In genomic region chr14:69152944-69153847, GRCh38 we compare ENCODE assay signal across 8 cellular contexts. TPM values are rescaled to one million over a fixed set of nuclear protein-coding genes. Genes with fewer than 3 reads are reported as not detected.
DNase-seq lines count a peak whose midpoint lies in the region; ATAC-seq and TF ChIP-seq lines count a peak whose summit lies in the region.

TSS of gene DCAF5 (minus strand) at chr14:69153119. CDS start at chr14:69152978, 141 bp downstream.

- H3K4me1 Mint-ChIP-seq in activated CD4-positive, alpha-beta T cell treated with anti-CD3 and anti-CD28 coated beads, Interleukin-2, amount 10 ng/mL, durations not matched to agents 24 days and 14 days, result peaks cover 25% of the 10 kb centered on the region

- peaks cover 11% of the 10 kb centered on the region; the same call in 1 of the 2 replicates for H3K36me3 ChIP-seq in BE2C
- H3K36me3 ChIP-seq in colonic mucosa, result no peaks in the 10 kb centered on the region

- H3K27me3 Mint-ChIP-seq in activated CD4-positive, alpha-beta T cell treated with anti-CD3 and anti-CD28 coated beads, Interleukin-2, amount 10 ng/mL, durations not matched to agents 24 days and 14 days, result peaks cover 31% of the 10 kb centered on the region

- H3K4me3 Mint-ChIP-seq in activated CD4-positive, alpha-beta T cell treated with anti-CD3 and anti-CD28 coated beads, Interleukin-2, amount 10 ng/mL, durations not matched to agents 24 days and 14 days, result peak within 1 kb of the TSS; percentile 81

- peaks cover 12% of the 10 kb centered on the region for H3K36me3 Mint-ChIP-seq in activated CD4-positive, alpha-beta T cell treated with anti-CD3 and anti-CD28 coated beads, Interleukin-2, amount 10 ng/mL, durations not matched to agents 24 days and 14 days (ENCODE audit: low read depth)

- DNase-seq in BE2C (peak; percentile 94), GM19240 (ENCODE audit: insufficient read length, low spot score) (peak; percentile 91), NCI-H526 treated with DMSO at 0.1 percent for 48 hours (lab: John Stamatoyannopoulos, UW) (peak; percentile 82), colonic mucosa (peak; percentile 96), left colon (peak; percentile 94 to 97)
- DNase-seq in activated CD4-positive, alpha-beta T cell treated with anti-CD3 and anti-CD28 coated beads, Interleukin-2, amount 10 ng/mL, durations not matched to agents 24 days and 14 days, result peak; percentile 97
- DNase-seq in stimulated activated CD4-positive, alpha-beta T cell treated with anti-CD3 and anti-CD28 coated beads, Interleukin-1b, Interleukin-23, amount 100 ng/mL, for 4 hours (ENCODE audit: low read depth in 2 of 2), result peak; percentile 83 to 85

- H3K4me3 ChIP-seq in BE2C (ENCODE audit: low read depth, low read length) (peak within 1 kb of the TSS; percentile 85), colonic mucosa (peak within 1 kb of the TSS; percentile 78)

- no peaks in the 10 kb centered on the region for H3K9me3 ChIP-seq in BE2C
- H3K9me3 ChIP-seq in colonic mucosa, result no peaks in the 10 kb centered on the region

- H3K27me3 ChIP-seq in BE2C (no peaks in the 10 kb centered on the region), colonic mucosa (no peaks in the 10 kb centered on the region)

- no peaks in the 10 kb centered on the region for H3K9me3 Mint-ChIP-seq in activated CD4-positive, alpha-beta T cell treated with anti-CD3 and anti-CD28 coated beads, Interleukin-2, amount 10 ng/mL, durations not matched to agents 24 days and 14 days

- peak; percentile 88 for ATAC-seq in HG03460 (IDR thresholded peaks at IDR 0.05; ENCODE audit: unreplicated experiment)
- peak; percentile 92 for ATAC-seq in left colon

- peak within 1 kb of the TSS; percentile 94 for H3K27ac Mint-ChIP-seq in activated CD4-positive, alpha-beta T cell treated with anti-CD3 and anti-CD28 coated beads, Interleukin-2, amount 10 ng/mL, durations not matched to agents 24 days and 14 days

- TF ChIP-seq CTCF in BE2C (IDR thresholded peaks at IDR 0.05; ENCODE audit: low read depth, low read length) (no peak), colonic mucosa (IDR thresholded peaks at IDR 0.05) (no peak)

- intact Hi-C loops in activated CD4-positive, alpha-beta T cell treated with anti-CD3 and anti-CD28 coated beads, Interleukin-2, amount 10 ng/mL, durations not matched to agents 24 days and 14 days (cut with micrococcal nuclease), result loop anchor here (1.0 to 10.0 kb wide), 5 partner anchors 38 to 1788 kb away; partner anchors contain the start of genes COX16, EIF2S1, ERH and EXD2
- intact Hi-C loops in colonic mucosa (cut with DNase I), result no loop called here
- intact Hi-C loops in left colon (cut with DNase I, micrococcal nuclease), result no loop called here

- peak within 1 kb of the TSS; percentile 91 to 97 for H3K9ac ChIP-seq in colonic mucosa (ENCODE audit: low read depth in 2 of 2, low read length in 2 of 2)

- peak within 1 kb of the TSS; percentile 91 for H3K27ac ChIP-seq in colonic mucosa

- peaks cover 22% of the 10 kb centered on the region for H3K4me1 ChIP-seq in BE2C
- no peaks in the 10 kb centered on the region for H3K4me1 ChIP-seq in colonic mucosa

RNA-seq across cellular contexts. Expression of gene DCAF5, which starts in this region (rescaled TPM):
- 41.7 TPM for polyA plus RNA-seq in BE2C (2012; ENCODE audit: insufficient read depth, insufficient read length, low read depth)
- 29.8 and 29.9 TPM in 2 replicates for total RNA-seq in activated CD4-positive, alpha-beta T cell treated with anti-CD3 and anti-CD28 coated beads, Interleukin-2, amount 10 ng/mL, durations not matched to agents 24 days and 14 days
- total RNA-seq in colonic mucosa, result 10 to 100 TPM; 29.9 to 41.6 TPM
- 10 to 100 TPM; 38.6 to 42.3 TPM for total RNA-seq in left colon

Comparison
In these comparisons a context has a peak if more than half of its experiments do, and no peak if none do; other contexts are left out.
1. Peak in every context shown above with its lines: DNase-seq, ATAC-seq, H3K4me3 ChIP-seq and H3K27ac ChIP-seq.